Comparison of ENCODE assay signal across 9 cellular contexts in the genomic region with DNA sequence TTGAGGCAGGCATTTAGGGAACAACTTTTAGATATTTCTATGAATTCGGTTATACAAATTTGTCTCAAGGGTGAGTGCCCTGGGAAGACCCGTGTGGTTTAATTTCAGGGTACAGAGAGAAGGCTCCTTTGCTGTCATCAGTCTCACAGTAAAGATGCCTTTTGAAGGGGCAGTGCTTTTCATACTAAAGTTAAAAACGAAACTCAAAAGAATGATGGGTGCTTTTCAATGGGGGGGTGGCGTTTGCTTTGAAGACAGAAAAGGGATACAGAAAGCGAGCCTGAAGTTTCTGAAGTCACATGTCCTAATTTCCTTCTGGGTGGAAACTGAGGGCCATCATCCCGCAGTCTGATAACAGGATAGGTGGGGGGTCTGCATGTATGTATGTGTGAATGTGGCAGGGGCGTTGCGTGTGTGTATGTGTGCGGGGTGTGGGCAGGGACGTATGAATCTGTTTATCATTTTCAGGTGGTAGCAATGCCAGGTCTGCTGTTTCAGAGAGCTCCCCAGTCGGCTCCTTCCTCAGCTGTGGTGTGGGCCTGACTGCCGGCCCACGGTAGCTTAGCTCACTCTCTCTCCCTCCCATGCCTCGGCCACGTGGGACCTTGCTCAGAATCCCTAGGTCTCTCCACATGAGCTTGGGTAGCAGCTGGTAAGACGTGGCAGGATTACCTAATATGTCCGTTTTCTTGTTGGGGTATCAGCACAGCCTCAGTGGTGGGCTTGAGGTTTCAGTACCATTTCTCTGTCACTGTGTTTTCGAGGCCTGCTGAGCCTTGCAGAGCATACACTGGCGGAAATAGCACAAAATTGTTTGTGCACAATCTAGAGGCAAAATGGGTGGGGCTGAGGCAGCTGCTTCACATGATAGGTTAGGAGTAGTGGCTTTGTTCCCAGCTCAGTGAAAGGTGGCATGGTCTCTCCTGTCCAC. TPM values are rescaled to one million over a fixed set of nuclear protein-coding genes. Genes with fewer than 3 reads are reported as not detected.
DNase-seq lines count a peak whose midpoint lies in the region; ATAC-seq and TF ChIP-seq lines count a peak whose summit lies in the region.
"Had no signal": no experiment of that assay in that cellular context is flagged by ENCODE, and none has a peak within 500 bp of the region (broad histone marks: within the 10 kb centered on the region; RNA-seq: fewer than 3 reads in every experiment).

No MANE protein-coding gene starts in this region.

- DNase-seq in GM12865 (ENCODE audit: low read depth) (peak; percentile 88), naive B cell (peak; percentile 60), foreskin fibroblast (no peak), C1 segment of cervical spinal cord (lab: John Stamatoyannopoulos, UW) (no peak), NCI-H510A treated with DMSO at 0.1 percent for 48 hours (lab: John Stamatoyannopoulos, UW) (no peak), putamen (ENCODE audit: low spot score) (no peak)
- DNase-seq in activated T-cell treated with anti-CD3 and anti-CD28 coated beads, Interleukin-2, amount 50 U/mL, for 1 hour, result peak; percentile 48

- no peaks in the 10 kb centered on the region for H3K36me3 Mint-ChIP-seq in naive B cell

- peak overlapping the region; percentile 99 to 100 (median 100) for H3K27ac Mint-ChIP-seq in naive B cell

- no peaks in the 10 kb centered on the region for H3K27me3 Mint-ChIP-seq in naive B cell

- TF ChIP-seq CTCF in GM12865 (IDR thresholded peaks at IDR 0.05; ENCODE audit: insufficient read depth, low read depth, low read length, missing control alignments), result no peak
- TF ChIP-seq CTCF in foreskin fibroblast (IDR thresholded peaks at IDR 0.05; ENCODE audit: low read depth, low read length), result no peak

- peak overlapping the region; percentile 71 to 93 (median 89) for H3K4me3 Mint-ChIP-seq in naive B cell

- H3K9me3 Mint-ChIP-seq in naive B cell, result peaks cover 0 to 3% (median 0%) of the 10 kb centered on the region in 7 donors

- ATAC-seq in HG02884 (IDR thresholded peaks at IDR 0.05; ENCODE audit: unreplicated experiment) (peak; percentile 32), naive B cell (ENCODE audit: low read depth in 2 of 2) (peak; percentile 51 to 62)
- ATAC-seq: Panc1 had no signal

- H3K4me1 Mint-ChIP-seq in naive B cell, result peaks cover 84 to 92% (median 86%) of the 10 kb centered on the region in 3 donors

- peak overlapping the region; percentile 44 for H3K4me3 ChIP-seq in GM12865 (ENCODE audit: low read depth, low read length)
- H3K4me3 ChIP-seq in foreskin fibroblast (ENCODE audit: low read depth in 1 of 2, low read length in 2 of 2), result no peak overlapping the region

RNA-seq across cellular contexts. Expression of a gene that starts 32.7 kb away (rescaled TPM):
- polyA plus RNA-seq in naive B cell (ENCODE audit: low read depth in 6 of 6), result 100 to 1,000 TPM in 4 of 6 donors, 10 to 100 TPM in 2; 45.1 to 164 (median 107) TPM

Comparison
In these comparisons a context has a peak if more than half of its experiments do, and no peak if none do; other contexts are left out.
1. DNase-seq: peak in GM12865 (single experiment), activated T-cell treated with anti-CD3 and anti-CD28 coated beads, Interleukin-2, amount 50 U/mL, for 1 hour (single experiment) and naive B cell (single experiment); none in foreskin fibroblast (0 of 2), C1 segment of cervical spinal cord (0 of 14), NCI-H510A treated with DMSO at 0.1 percent for 48 hours (single experiment) and putamen (single experiment).